In the genomic region with DNA sequence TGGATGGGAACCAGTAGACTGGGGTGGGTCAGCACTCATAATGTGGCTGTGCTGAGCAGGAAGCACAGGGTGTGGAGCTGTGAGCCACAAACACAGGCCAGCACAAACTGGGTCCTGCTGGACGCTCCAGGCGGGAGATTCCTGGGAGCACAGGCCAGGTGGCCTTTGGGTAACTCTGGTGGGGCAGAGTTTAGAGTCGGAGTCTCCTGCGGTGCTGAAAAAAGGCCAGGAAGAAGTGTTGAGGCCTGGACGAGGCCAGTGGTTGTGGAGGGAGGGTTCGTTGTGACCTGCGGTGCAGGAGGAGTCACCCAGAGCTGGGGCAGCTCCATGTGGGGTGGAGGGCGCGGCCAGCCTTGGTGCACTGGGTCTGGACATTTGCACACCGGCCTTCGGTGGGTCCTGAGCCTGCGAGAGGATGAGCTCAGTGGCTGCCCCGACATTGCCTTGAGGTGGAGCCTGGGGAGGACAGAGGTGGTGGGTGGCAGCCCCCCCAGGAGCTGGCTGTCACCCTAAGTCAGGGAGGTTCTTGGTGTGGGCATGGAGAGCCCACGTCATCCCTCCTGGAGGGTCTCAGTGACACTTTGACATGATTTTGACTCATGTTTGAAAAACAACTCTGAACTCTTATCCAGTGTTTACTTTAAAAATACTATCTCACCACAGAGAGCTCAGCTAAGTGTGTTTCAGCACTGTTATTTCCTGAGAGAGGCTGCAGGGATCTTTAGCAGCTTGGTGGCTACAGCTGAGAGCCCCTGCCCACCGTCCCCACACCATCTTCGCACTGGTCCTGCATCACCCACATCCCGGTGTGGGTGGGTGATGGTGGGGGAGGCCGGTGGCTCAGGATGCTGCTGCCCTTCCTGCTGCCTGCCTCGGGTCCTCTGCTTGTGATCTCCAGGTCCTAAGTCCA, we compare ENCODE assay signal across 12 cellular contexts.
DNase-seq lines count a peak whose midpoint lies in the region; ATAC-seq and TF ChIP-seq lines count a peak whose summit lies in the region.
"Had no signal": no experiment of that assay in that cellular context is flagged by ENCODE, and none has a peak within 500 bp of the region (broad histone marks: within the 10 kb centered on the region; RNA-seq: fewer than 3 reads in every experiment).

No MANE protein-coding gene starts in this region.

- no peaks in the 10 kb centered on the region for H3K9me3 ChIP-seq in right atrium auricular region
- no peaks in the 10 kb centered on the region for H3K9me3 ChIP-seq in mucosa of descending colon
- no peaks in the 10 kb centered on the region for H3K9me3 ChIP-seq in upper lobe of right lung
- H3K9me3 ChIP-seq: thoracic aorta had no signal

- H3K4me3 Mint-ChIP-seq in chondrocyte (ENCODE audit: unreplicated experiment), result no peak overlapping the region
- H3K4me3 Mint-ChIP-seq: memory B cell had no signal

- intact Hi-C loops in Right ventricle myocardium superior (cut with DNase I) (no loop called here), mucosa of descending colon (cut with DNase I, micrococcal nuclease) (no loop called here), upper lobe of right lung (cut with DNase I) (no loop called here)

- no peak for TF ChIP-seq CTCF in right atrium auricular region (IDR thresholded peaks at IDR 0.05)
- no peak for TF ChIP-seq CTCF in chondrocyte (IDR thresholded peaks at IDR 0.05)
- TF ChIP-seq CTCF in mucosa of descending colon (IDR thresholded peaks at IDR 0.05), result no peak
- TF ChIP-seq CTCF in upper lobe of right lung (IDR thresholded peaks at IDR 0.05), result no peak
- TF ChIP-seq CTCF in GM10266 (IDR thresholded peaks at IDR 0.05; ENCODE audit: control insufficient read depth, insufficient read depth, low read depth, missing control alignments), result no peak

- DNase-seq in Right ventricle myocardium superior (peak; percentile 34), right atrium auricular region (ENCODE audit: low spot score) (no peak), chondrocyte (ENCODE audit: low spot score) (no peak), mucosa of descending colon (peak in 1 of 3 donors; percentile 14), upper lobe of right lung (peak; percentile 61), GM10266 (ENCODE audit: extremely low spot score) (no peak), amniotic stem cell (lab: John Stamatoyannopoulos, UW) (no peak)
- DNase-seq: GF-D8 had no signal

- H3K4me3 ChIP-seq in right atrium auricular region, result no peak overlapping the region
- no peak overlapping the region for H3K4me3 ChIP-seq in mucosa of descending colon
- H3K4me3 ChIP-seq in upper lobe of right lung, result no peak overlapping the region
- H3K4me3 ChIP-seq: thoracic aorta had no signal

- H3K36me3 ChIP-seq in right atrium auricular region (no peaks in the 10 kb centered on the region), mucosa of descending colon (ENCODE audit: low read depth) (no peaks in the 10 kb centered on the region), upper lobe of right lung (no peaks in the 10 kb centered on the region)
- H3K36me3 ChIP-seq: thoracic aorta had no signal

- H3K27ac ChIP-seq in right atrium auricular region (no peak overlapping the region), upper lobe of right lung (no peak overlapping the region)
- H3K27ac ChIP-seq: thoracic aorta had no signal

- ATAC-seq in Right ventricle myocardium superior (ENCODE audit: poor library complexity) (no peak), mucosa of descending colon (peak; percentile 55), upper lobe of right lung (no peak), HG03432 (IDR thresholded peaks at IDR 0.05; ENCODE audit: unreplicated experiment) (no peak)

- H3K27ac Mint-ChIP-seq in chondrocyte (ENCODE audit: unreplicated experiment), result peak overlapping the region; percentile 55
- H3K27ac Mint-ChIP-seq: progenitor cell of endocrine pancreas had no signal

- H3K4me1 ChIP-seq in right atrium auricular region (peaks cover 0 to 8% of the 10 kb centered on the region in 2 donors), mucosa of descending colon (ENCODE audit: low read depth) (no peaks in the 10 kb centered on the region), upper lobe of right lung (peaks cover 4% of the 10 kb centered on the region)

- no peaks in the 10 kb centered on the region for H3K9me3 Mint-ChIP-seq in chondrocyte (ENCODE audit: low read depth)
- H3K9me3 Mint-ChIP-seq: memory B cell had no signal

- no peaks in the 10 kb centered on the region for H3K36me3 Mint-ChIP-seq in chondrocyte (ENCODE audit: low read depth)

- H3K27me3 ChIP-seq in right atrium auricular region, result no peaks in the 10 kb centered on the region
- H3K27me3 ChIP-seq in upper lobe of right lung, result no peaks in the 10 kb centered on the region

- peaks cover 11% of the 10 kb centered on the region for H3K27me3 Mint-ChIP-seq in chondrocyte (ENCODE audit: low read depth)
- H3K27me3 Mint-ChIP-seq: memory B cell had no signal

- peaks cover 31% of the 10 kb centered on the region for H3K4me1 Mint-ChIP-seq in chondrocyte (ENCODE audit: low read depth)

Comparison
In these comparisons a context has a peak if more than half of its experiments do, and no peak if none do; other contexts are left out.
1. DNase-seq: peak in Right ventricle myocardium superior (single experiment) and upper lobe of right lung (single experiment); none in right atrium auricular region (single experiment), chondrocyte (single experiment), GM10266 (single experiment) and amniotic stem cell (single experiment).